In genomic region chr11:111162306-111162705, GRCh38 we compare ENCODE assay signal across 22 cellular contexts.
DNase-seq lines count a peak whose midpoint lies in the region; ATAC-seq and TF ChIP-seq lines count a peak whose summit lies in the region.
"Had no signal": no experiment of that assay in that cellular context is flagged by ENCODE, and none has a peak within 500 bp of the region (broad histone marks: within the 10 kb centered on the region; RNA-seq: fewer than 3 reads in every experiment).

No MANE protein-coding gene starts in this region.

- POLR2A ChIA-PET in AG04450 (lab: Yijun Ruan, JAX) (no interaction called here), RWPE1 (lab: Yijun Ruan, JAX; ENCODE audit: low non-redundant PET) (no interaction called here)

- H3K27ac Mint-ChIP-seq in endodermal cell: no peak overlapping the region
- H3K27ac Mint-ChIP-seq: activated CD4-positive, alpha-beta T cell treated with anti-CD3 and anti-CD28 coated beads, Interleukin-2, amount 10 ng/mL, durations not matched to agents 24 days and 14 days had no signal

- intact Hi-C loops in left colon (cut with DNase I, micrococcal nuclease): no loop called here

- H3K9me3 ChIP-seq in AG04450 (ENCODE audit: control insufficient read depth, insufficient read depth, low read length): no peaks in the 10 kb centered on the region
- H3K9me3 ChIP-seq in endodermal cell (ENCODE audit: control insufficient read depth, low read length): no peaks in the 10 kb centered on the region
- H3K9me3 ChIP-seq: ascending aorta, heart right ventricle, thoracic aorta had no signal

- no peak overlapping the region for H3K9ac ChIP-seq in endodermal cell (ENCODE audit: extremely low read depth, low read length, poor library complexity, severe bottlenecking)

- H3K27ac ChIP-seq in AG04450 (ENCODE audit: low read depth, low read length) (no peak overlapping the region), endodermal cell (ENCODE audit: low read depth, low read length) (no peak overlapping the region), RWPE1 (no peak overlapping the region)
- H3K27ac ChIP-seq: ascending aorta, heart right ventricle, thoracic aorta had no signal

- H3K27me3 Mint-ChIP-seq in endodermal cell (ENCODE audit: insufficient read depth): no peaks in the 10 kb centered on the region
- H3K27me3 Mint-ChIP-seq: CD4-positive, CD25-positive, alpha-beta regulatory T cell had no signal

- H3K4me3 Mint-ChIP-seq in endodermal cell: no peak overlapping the region
- H3K4me3 Mint-ChIP-seq: activated CD4-positive, alpha-beta T cell treated with anti-CD3 and anti-CD28 coated beads, Interleukin-2, amount 10 ng/mL, durations not matched to agents 24 days and 14 days; CD4-positive, CD25-positive, alpha-beta regulatory T cell had no signal

- no peaks in the 10 kb centered on the region for H3K36me3 Mint-ChIP-seq in endodermal cell (ENCODE audit: low read depth)
- H3K36me3 Mint-ChIP-seq: CD4-positive, CD25-positive, alpha-beta regulatory T cell had no signal

- H3K36me3 ChIP-seq in endodermal cell (ENCODE audit: control insufficient read depth, insufficient read depth, low read length): no peaks in the 10 kb centered on the region
- H3K36me3 ChIP-seq: ascending aorta, heart right ventricle, thoracic aorta had no signal

- TF ChIP-seq CTCF in AG04450 (IDR thresholded peaks at IDR 0.05; ENCODE audit: low read depth, low read length) (no peak), astrocyte of the spinal cord (IDR thresholded peaks at IDR 0.05; ENCODE audit: low read depth, low read length) (no peak), endodermal cell (conservative IDR thresholded peaks at IDR 0.05) (no peak), RWPE1 (conservative IDR thresholded peaks at IDR 0.05; ENCODE audit: low read depth) (no peak)

- 91% methylated on average over 1 of the region's 1 CpG for WGBS in endodermal cell (ENCODE audit: insufficient coverage in 1 of 2, insufficient read length in 1 of 2), 2 experiments

- peaks cover 12% of the 10 kb centered on the region for H3K4me1 ChIP-seq in endodermal cell (ENCODE audit: control insufficient read depth, insufficient read depth, low read length)
- H3K4me1 ChIP-seq: ascending aorta, heart right ventricle had no signal

- CTCF ChIA-PET in AG04450 (lab: Charles Lee): interaction anchor here (0.6 kb wide), 1 partner anchor 267 kb away, joined by 3 read pairs; no protein-coding TSS in a partner anchor
- CTCF ChIA-PET in RWPE1 (lab: Yijun Ruan, JAX): no interaction called here

- no peaks in the 10 kb centered on the region for H3K9me3 Mint-ChIP-seq in endodermal cell
- H3K9me3 Mint-ChIP-seq: activated CD4-positive, alpha-beta T cell treated with anti-CD3 and anti-CD28 coated beads, Interleukin-2, amount 10 ng/mL, durations not matched to agents 24 days and 14 days had no signal

- H3K4me3 ChIP-seq in AG04450 (ENCODE audit: low read depth, low read length): no peak overlapping the region
- H3K4me3 ChIP-seq in astrocyte of the spinal cord (ENCODE audit: low read depth, low read length): no peak overlapping the region
- H3K4me3 ChIP-seq in endodermal cell (ENCODE audit: low read length): no peak overlapping the region
- H3K4me3 ChIP-seq: ascending aorta, heart right ventricle, thoracic aorta had no signal

- DNase-seq in AG04450 (ENCODE audit: low read depth, low spot score): peak; percentile 1
- peak; percentile 30 for DNase-seq in LHCN-M2 (ENCODE audit: low read depth)
- DNase-seq in astrocyte of the spinal cord (ENCODE audit: low read depth, low spot score): peak; percentile 18
- peak; percentile 32 for DNase-seq in inferior parietal cortex (ENCODE audit: extremely low spot score)
- no peak for DNase-seq in left colon
- DNase-seq in endodermal cell: no peak
- DNase-seq in RWPE1 (ENCODE audit: low spot score): no peak
- DNase-seq: activated CD4-positive, alpha-beta T cell treated with anti-CD3 and anti-CD28 coated beads, Interleukin-2, amount 10 ng/mL, durations not matched to agents 24 days and 14 days; activated CD8-positive, alpha-beta memory T cell treated with anti-CD3 and anti-CD28 coated beads, Interleukin-2, amount 50 U/mL, for 4 hours; CD4-positive, CD25-positive, alpha-beta regulatory T cell; dermis blood vessel endothelial cell; erythroblast; GOT3; heart right ventricle; kidney; MM.1S; NCI-H1694 treated with DMSO at 0.1 percent for 48 hours; NCI-H345; SW 1271 had no signal

- H3K27me3 ChIP-seq in AG04450 (ENCODE audit: control insufficient read depth, insufficient read depth, low read length) (no peaks in the 10 kb centered on the region), endodermal cell (ENCODE audit: control insufficient read depth, insufficient read depth, low read length, poor library complexity, severe bottlenecking) (no peaks in the 10 kb centered on the region)
- H3K27me3 ChIP-seq: ascending aorta had no signal

- in situ Hi-C loops in astrocyte of the spinal cord (cut with HindIII; ENCODE audit: low sequenced_read_pairs): no loop called here

- ATAC-seq in left colon: no peak
- ATAC-seq in GM19455 (IDR thresholded peaks at IDR 0.05; ENCODE audit: unreplicated experiment): no peak
- ATAC-seq: heart right ventricle had no signal

- peaks cover 13% of the 10 kb centered on the region for H3K4me1 Mint-ChIP-seq in endodermal cell
- H3K4me1 Mint-ChIP-seq: activated CD4-positive, alpha-beta T cell treated with anti-CD3 and anti-CD28 coated beads, Interleukin-2, amount 10 ng/mL, durations not matched to agents 24 days and 14 days; CD4-positive, CD25-positive, alpha-beta regulatory T cell had no signal

Comparison
In these comparisons a context has a peak if more than half of its experiments do, and no peak if none do; other contexts are left out.
1. DNase-seq: peak in AG04450 (single experiment), LHCN-M2 (single experiment), astrocyte of the spinal cord (single experiment) and inferior parietal cortex (single experiment); none in left colon (0 of 2), endodermal cell (single experiment) and RWPE1 (single experiment).